In the genomic region with DNA sequence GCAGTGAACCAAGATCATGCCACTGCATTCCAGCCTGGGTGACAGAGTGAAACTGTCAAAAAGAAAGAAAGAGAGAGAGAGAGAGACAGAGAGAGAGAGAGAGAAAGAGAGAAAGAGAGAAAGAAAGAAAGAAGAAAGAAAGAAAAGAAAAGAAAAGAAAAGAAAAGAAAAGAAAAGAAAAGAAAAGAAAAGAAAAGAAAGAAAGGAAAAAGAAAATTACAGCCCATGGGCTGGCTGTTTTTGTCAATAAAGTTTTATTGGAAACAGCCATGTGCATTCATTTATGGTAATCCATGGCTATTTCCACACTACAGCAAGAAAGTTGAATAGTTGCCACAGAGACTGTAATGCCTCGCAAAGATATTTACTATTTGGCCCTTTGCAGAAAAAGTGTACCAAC, we compare ENCODE assay signal across 1 cellular context.
TF ChIP-seq lines count a peak whose summit lies in the region.

No MANE protein-coding gene starts in this region.

TF ChIP-seq in WTC11, 78 proteins besides CTCF, POLR2A, EP300 and RAD21:
- TF ChIP-seq, protein P1, sequence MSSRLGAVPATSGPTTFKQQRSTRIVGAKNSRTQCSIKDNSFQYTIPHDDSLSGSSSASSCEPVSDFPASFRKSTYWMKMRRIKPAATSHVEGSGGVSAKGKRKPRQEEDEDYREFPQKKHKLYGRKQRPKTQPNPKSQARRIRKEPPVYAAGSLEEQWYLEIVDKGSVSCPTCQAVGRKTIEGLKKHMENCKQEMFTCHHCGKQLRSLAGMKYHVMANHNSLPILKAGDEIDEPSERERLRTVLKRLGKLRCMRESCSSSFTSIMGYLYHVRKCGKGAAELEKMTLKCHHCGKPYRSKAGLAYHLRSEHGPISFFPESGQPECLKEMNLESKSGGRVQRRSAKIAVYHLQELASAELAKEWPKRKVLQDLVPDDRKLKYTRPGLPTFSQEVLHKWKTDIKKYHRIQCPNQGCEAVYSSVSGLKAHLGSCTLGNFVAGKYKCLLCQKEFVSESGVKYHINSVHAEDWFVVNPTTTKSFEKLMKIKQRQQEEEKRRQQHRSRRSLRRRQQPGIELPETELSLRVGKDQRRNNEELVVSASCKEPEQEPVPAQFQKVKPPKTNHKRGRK (CRISPR knock-in tag; IDR thresholded peaks at IDR 0.05; ENCODE audit: borderline replicate concordance): peak; percentile 94; the same call in 1 of the 2 replicates
